30 cellular contexts compared by ENCODE assay signal in genomic region chr4:62327612-62328297, GRCh38.
"Had no signal": no experiment of that assay in that cellular context is flagged by ENCODE, and none has a peak within 500 bp of the region (broad histone marks: within the 10 kb centered on the region; RNA-seq: fewer than 3 reads in every experiment).

No MANE protein-coding gene starts in this region.

- H3K4me3 ChIP-seq: adrenal gland, ascending aorta, body of pancreas, breast epithelium, cardiac muscle cell had no signal

- H3K27ac ChIP-seq: adrenal gland, ascending aorta, body of pancreas, brain microvascular endothelial cell, breast epithelium, cardiac muscle cell had no signal

- H3K36me3 ChIP-seq: adrenal gland, ascending aorta, brain microvascular endothelial cell, breast epithelium, cardiac muscle cell had no signal

- DNase-seq: activated effector memory CD4-positive, alpha-beta T cell treated with anti-CD3 and anti-CD28 coated beads, Interleukin-2, amount 50 U/mL, for 16 hours; activated effector memory CD4-positive, alpha-beta T cell treated with Interleukin-2 at 50 U/mL for 16 hours; activated gamma-delta T cell; activated gamma-delta T cell treated with Interleukin-2 at 50 U/mL for 16 hours; activated naive CD4-positive, alpha-beta T cell; activated naive CD4-positive, alpha-beta T cell treated with anti-CD3 and anti-CD28 coated beads for 36 hours; activated naive CD4-positive, alpha-beta T cell treated with anti-CD3 and anti-CD28 coated beads, Interleukin-2, amount 10 ng/mL, durations not matched to agents 7 days and 5 days; activated naive CD4-positive, alpha-beta T cell treated with anti-CD3 and anti-CD28 coated beads, Interleukin-2, amount 50 U/mL, for 16 hours; activated naive CD4-positive, alpha-beta T cell treated with Interleukin-2 at 50 U/mL for 16 hours; activated naive CD8-positive, alpha-beta T cell treated with anti-CD3 and anti-CD28 coated beads for 36 hours; activated naive CD8-positive, alpha-beta T cell treated with anti-CD3 and anti-CD28 coated beads, Interleukin-2, amount 10 ng/mL, durations not matched to agents 7 days and 5 days; activated naive CD8-positive, alpha-beta T cell treated with anti-CD3 and anti-CD28 coated beads, Interleukin-2, amount 50 U/mL, for 24 hours; activated T-cell treated with anti-CD3 and anti-CD28 coated beads, Interleukin-2, amount 50 U/mL, for 4 hours; activated T-cell treated with anti-CD3 and anti-CD28 coated beads, Interleukin-2, amount 50 U/mL, for 48 hours; activated T-cell treated with anti-CD3 and anti-CD28 coated beads, Interleukin-2, amount 50 U/mL, for 72 hours; adrenal gland; amniotic stem cell; amygdala; anterior cingulate cortex; aorta; body of pancreas; brain microvascular endothelial cell; caudate nucleus; central memory CD4-positive, alpha-beta T cell; cerebellar nuclear complex had no signal

- ATAC-seq: activated naive CD4-positive, alpha-beta T cell treated with anti-CD3 and anti-CD28 coated beads, Interleukin-2, amount 50 U/mL, for 72 hours; activated naive CD8-positive, alpha-beta T cell treated with anti-CD3 and anti-CD28 coated beads, Interleukin-2, amount 50 U/mL, for 24 hours; activated T-cell treated with anti-CD3 and anti-CD28 coated beads, Interleukin-2, amount 50 U/mL, for 4 hours; activated T-cell treated with anti-CD3 and anti-CD28 coated beads, Interleukin-2, amount 50 U/mL, for 72 hours; activated T-helper 17 cell treated with anti-CD3 and anti-CD28 coated beads, Interleukin-2, amount 50 U/mL, for 72 hours; body of pancreas had no signal

- H3K27me3 ChIP-seq: adrenal gland, ascending aorta, body of pancreas, brain microvascular endothelial cell, cardiac muscle cell had no signal

- H3K4me1 ChIP-seq: adrenal gland, ascending aorta, body of pancreas, breast epithelium had no signal

- H3K9me3 ChIP-seq: adrenal gland, ascending aorta, body of pancreas, breast epithelium had no signal
